Comparison of ENCODE assay signal across 23 cellular contexts in genomic region chr5:120503311-120503710, GRCh38. TPM values are rescaled to one million over a fixed set of nuclear protein-coding genes. Genes with fewer than 3 reads are reported as not detected.
"Had no signal": no experiment of that assay in that cellular context is flagged by ENCODE, and none has a peak within 500 bp of the region (broad histone marks: within the 10 kb centered on the region; RNA-seq: fewer than 3 reads in every experiment).

No MANE protein-coding gene starts in this region.

- H3K27me3 Mint-ChIP-seq: dendritic cell treated with granulocyte-macrophage colony-stimulating factor and Interleukin-4, amounts not matched to agents 40 ng/mL and 50 ng/mL, for 4 days; effector memory CD8-positive, alpha-beta T cell had no signal

- H3K27me3 ChIP-seq: colonic mucosa, dorsolateral prefrontal cortex, esophagus muscularis mucosa, esophagus squamous epithelium, gastrocnemius medialis, gastroesophageal sphincter, heart left ventricle, heart right ventricle had no signal

- H3K9me3 ChIP-seq: colonic mucosa, esophagus muscularis mucosa, esophagus squamous epithelium, gastrocnemius medialis, gastroesophageal sphincter, heart left ventricle, heart right ventricle had no signal

- H3K27ac ChIP-seq: colonic mucosa, coronary artery, dorsolateral prefrontal cortex, epithelial cell of prostate, esophagus muscularis mucosa, esophagus squamous epithelium, gastrocnemius medialis, gastroesophageal sphincter, heart left ventricle, heart right ventricle had no signal

- DNase-seq: colonic mucosa; cortex of kidney; dermis blood vessel endothelial cell; dorsolateral prefrontal cortex; effector CD4-positive, alpha-beta T cell; effector CD8-positive, alpha-beta T cell; effector memory CD4-positive, alpha-beta T cell; effector memory CD8-positive, alpha-beta T cell; endodermal cell; erythroblast; esophagus squamous epithelium; foreskin fibroblast; gastrocnemius medialis; head of caudate nucleus; heart left ventricle; heart right ventricle had no signal

- ATAC-seq: effector memory CD8-positive, alpha-beta T cell; esophagus mucosa; gastrocnemius medialis; gastroesophageal sphincter; heart left ventricle; heart right ventricle had no signal

- H3K4me1 ChIP-seq: colonic mucosa, esophagus muscularis mucosa, esophagus squamous epithelium, gastrocnemius medialis, gastroesophageal sphincter, heart right ventricle had no signal

- H3K4me3 Mint-ChIP-seq: dendritic cell treated with granulocyte-macrophage colony-stimulating factor and Interleukin-4, amounts not matched to agents 40 ng/mL and 50 ng/mL, for 4 days; effector memory CD8-positive, alpha-beta T cell; endodermal cell had no signal

- H3K36me3 ChIP-seq: colonic mucosa, esophagus muscularis mucosa, esophagus squamous epithelium, gastrocnemius medialis, gastroesophageal sphincter, heart left ventricle, heart right ventricle had no signal

- H3K4me3 ChIP-seq: colonic mucosa, coronary artery, dorsolateral prefrontal cortex, esophagus muscularis mucosa, esophagus squamous epithelium, gastrocnemius medialis, gastroesophageal sphincter, heart left ventricle, heart right ventricle had no signal

- H3K27ac Mint-ChIP-seq: dendritic cell treated with granulocyte-macrophage colony-stimulating factor and Interleukin-4, amounts not matched to agents 40 ng/mL and 50 ng/mL, for 4 days; effector memory CD8-positive, alpha-beta T cell; endodermal cell had no signal

RNA-seq across cellular contexts. Expression of gene PRR16, which starts 39.2 kb away (rescaled TPM):
- total RNA-seq: dermis blood vessel endothelial cell, dermis microvascular lymphatic vessel endothelial cell had no signal
